In the genomic region with DNA sequence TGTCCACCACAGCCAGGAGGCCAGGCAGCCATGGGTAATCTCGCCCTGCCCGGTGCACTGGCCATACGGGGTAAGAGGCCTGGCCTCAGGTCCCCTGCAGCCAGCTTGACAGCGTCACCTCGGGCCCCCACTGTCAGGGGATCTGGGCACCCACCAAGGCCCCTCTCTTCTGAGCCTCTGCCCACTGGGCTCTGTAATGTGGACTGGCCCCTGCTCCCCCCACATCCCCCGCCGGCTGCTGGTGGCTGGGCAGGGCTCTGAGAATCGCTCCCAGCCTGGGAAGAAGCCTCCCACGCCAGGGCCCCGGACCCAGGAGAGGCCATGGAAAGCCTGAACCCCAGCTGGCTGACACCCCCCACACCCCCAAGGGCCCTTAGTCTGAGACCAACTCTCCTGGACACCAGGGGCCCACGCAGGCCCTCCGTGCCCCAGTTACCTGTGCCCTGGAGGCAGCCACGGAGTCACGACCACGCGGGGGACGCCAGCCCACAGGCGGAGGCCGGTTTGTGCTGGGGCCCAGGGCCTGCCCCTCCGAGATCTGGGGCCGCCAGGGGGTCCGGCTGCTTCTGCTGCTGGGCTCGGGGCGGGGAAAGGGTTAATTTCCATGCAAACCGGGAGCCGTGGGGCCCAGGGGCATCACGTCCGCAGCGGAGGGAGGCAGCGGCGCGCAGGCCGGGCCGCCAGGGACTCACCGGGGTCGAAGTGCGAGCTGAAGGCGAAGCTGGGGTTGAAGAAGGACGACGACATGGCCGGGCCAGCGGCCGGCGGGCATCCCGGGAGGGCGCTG, we compare ENCODE assay signal across 9 cellular contexts. TPM values are rescaled to one million over a fixed set of nuclear protein-coding genes. Genes with fewer than 3 reads are reported as not detected.
DNase-seq lines count a peak whose midpoint lies in the region; ATAC-seq and TF ChIP-seq lines count a peak whose summit lies in the region.
"Had no signal": no experiment of that assay in that cellular context is flagged by ENCODE, and none has a peak within 500 bp of the region (broad histone marks: within the 10 kb centered on the region; RNA-seq: fewer than 3 reads in every experiment).

A gene (plus strand): TSS at position 262 of the 787 bp plus-strand sequence. CDS start 15,720 bp downstream, outside the sequence.

- H3K27me3 Mint-ChIP-seq in activated T-helper 2 cell treated with anti-CD3 and anti-CD28 coated beads, Interferon-gamma antibody, Interleukin-2, Interleukin-4, amounts not matched to agents 10 μg/mL and 5 μg/mL and 100 μg/mL, durations not matched to agents 14 hours and 24 hours and 36 hours (ENCODE audit: low read depth), result peaks cover 11% of the 10 kb centered on the region

- peak within 1 kb of the TSS; percentile 97 for H3K27ac ChIP-seq in VCaP

- TF ChIP-seq CTCF in VCaP (conservative IDR thresholded peaks at IDR 0.05) (no peak), retinal pigment epithelial cell (conservative IDR thresholded peaks at IDR 0.05; ENCODE audit: low read depth, low read length) (no peak)

- H3K4me1 Mint-ChIP-seq in activated T-helper 2 cell treated with anti-CD3 and anti-CD28 coated beads, Interferon-gamma antibody, Interleukin-2, Interleukin-4, amounts not matched to agents 10 μg/mL and 5 μg/mL and 100 μg/mL, durations not matched to agents 14 hours and 24 hours and 36 hours (ENCODE audit: low read depth), result no peaks in the 10 kb centered on the region

- no peak within 1 kb of the TSS for H3K4me3 Mint-ChIP-seq in activated T-helper 2 cell treated with anti-CD3 and anti-CD28 coated beads, Interferon-gamma antibody, Interleukin-2, Interleukin-4, amounts not matched to agents 10 μg/mL and 5 μg/mL and 100 μg/mL, durations not matched to agents 14 hours and 24 hours and 36 hours (ENCODE audit: low read depth)

- peak; percentile 2 for DNase-seq in DMS53 treated with DMSO at 0.1 percent for 48 hours (lab: John Stamatoyannopoulos, UW; ENCODE audit: unreplicated experiment)
- DNase-seq in retinal pigment epithelial cell (ENCODE audit: low read depth), result no peak
- DNase-seq in activated T-helper 2 cell treated with anti-CD3 and anti-CD28 coated beads, Interferon-gamma antibody, Interleukin-2, Interleukin-4, amounts not matched to agents 10 μg/mL and 5 μg/mL and 100 μg/mL, durations not matched to agents 14 hours and 24 hours and 36 hours (ENCODE audit: low spot score), result no peak
- no peak for DNase-seq in stimulated activated CD4-positive, alpha-beta T cell treated with anti-CD3 and anti-CD28 coated beads, Interleukin-12 subunit alpha, Interleukin-12 subunit beta, amount 100 ng/mL, for 4 hours
- no peak for DNase-seq in T1000 (lab: John Stamatoyannopoulos, UW)

- no peak for ATAC-seq in GM21360 (IDR thresholded peaks at IDR 0.05; ENCODE audit: unreplicated experiment)

- H3K36me3 Mint-ChIP-seq in activated T-helper 2 cell treated with anti-CD3 and anti-CD28 coated beads, Interferon-gamma antibody, Interleukin-2, Interleukin-4, amounts not matched to agents 10 μg/mL and 5 μg/mL and 100 μg/mL, durations not matched to agents 14 hours and 24 hours and 36 hours (ENCODE audit: low read depth), result no peaks in the 10 kb centered on the region

- peak within 1 kb of the TSS; percentile 17 for H3K4me3 ChIP-seq in iPS-11a (ENCODE audit: low read depth, low read length)
- H3K4me3 ChIP-seq in retinal pigment epithelial cell (ENCODE audit: low read length), result peak within 1 kb of the TSS; percentile 41

- H3K27ac Mint-ChIP-seq in activated T-helper 2 cell treated with anti-CD3 and anti-CD28 coated beads, Interferon-gamma antibody, Interleukin-2, Interleukin-4, amounts not matched to agents 10 μg/mL and 5 μg/mL and 100 μg/mL, durations not matched to agents 14 hours and 24 hours and 36 hours, result no peak within 1 kb of the TSS

- intact Hi-C loops in activated T-helper 2 cell treated with anti-CD3 and anti-CD28 coated beads, Interferon-gamma antibody, Interleukin-2, Interleukin-4, amounts not matched to agents 10 μg/mL and 5 μg/mL and 100 μg/mL, durations not matched to agents 14 hours and 24 hours and 36 hours (cut with micrococcal nuclease), result no loop called here

- H3K9me3 Mint-ChIP-seq in activated T-helper 2 cell treated with anti-CD3 and anti-CD28 coated beads, Interferon-gamma antibody, Interleukin-2, Interleukin-4, amounts not matched to agents 10 μg/mL and 5 μg/mL and 100 μg/mL, durations not matched to agents 14 hours and 24 hours and 36 hours, result no peaks in the 10 kb centered on the region

RNA-seq across cellular contexts. Expression of the gene that starts here (rescaled TPM):
- not detected in 2 replicates for total RNA-seq in activated T-helper 2 cell treated with anti-CD3 and anti-CD28 coated beads, Interferon-gamma antibody, Interleukin-2, Interleukin-4, amounts not matched to agents 10 μg/mL and 5 μg/mL and 100 μg/mL, durations not matched to agents 14 hours and 24 hours and 36 hours
- total RNA-seq: skeletal muscle tissue had no signal
